ENCODE assay signal across 8 cellular contexts in the genomic region with DNA sequence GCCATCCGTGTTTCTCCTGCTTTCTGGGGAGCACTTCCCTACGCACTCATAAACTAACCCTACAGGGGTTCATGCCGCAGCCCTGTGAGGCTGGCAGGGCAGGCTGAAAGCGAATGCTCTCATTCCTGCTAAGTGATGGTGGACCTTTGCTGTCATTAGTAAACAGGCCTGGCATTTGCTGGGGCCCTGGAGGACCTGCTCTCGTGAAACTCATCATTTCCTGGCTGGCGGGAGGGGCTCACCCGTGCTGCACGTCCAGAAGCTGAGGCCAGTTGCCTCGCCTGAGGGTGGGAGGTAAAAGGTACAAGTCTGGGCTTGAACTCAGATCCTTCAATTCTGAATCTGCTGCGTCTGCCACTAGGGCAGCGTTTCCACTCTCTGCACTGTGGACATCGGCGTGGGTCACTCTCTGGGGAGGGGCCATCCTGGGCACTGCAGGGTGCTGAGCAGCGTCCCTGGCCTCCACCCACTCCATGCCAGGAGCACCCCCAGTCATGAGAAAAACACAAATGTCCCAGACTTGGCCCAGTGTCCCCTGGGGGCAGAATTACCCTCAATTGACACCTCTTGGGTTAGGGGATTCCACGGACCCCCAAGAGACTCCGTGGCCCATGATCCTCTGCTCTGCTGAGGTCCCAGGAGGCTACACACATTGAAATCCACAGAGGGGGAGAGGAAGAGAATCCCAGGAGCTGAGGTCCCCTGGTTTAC. TPM values are rescaled to one million over a fixed set of nuclear protein-coding genes. Genes with fewer than 3 reads are reported as not detected.
A peak's percentile ranks its signal among the peaks of the same experiment; 100 is the strongest.
DNase-seq lines count a peak whose midpoint lies in the region; ATAC-seq, FAIRE-seq and TF ChIP-seq lines count a peak whose summit lies in the region.

No MANE protein-coding gene starts in this region.

- H4K91ac ChIP-seq in H9 (ENCODE audit: insufficient read length, low read depth, low read length) (no peak overlapping the region), mesenchymal stem cell (ENCODE audit: low read length) (peak overlapping the region; percentile 95)

- H2AK5ac ChIP-seq in H9 (ENCODE audit: insufficient read length, low read length) (no peak overlapping the region), mesenchymal stem cell (ENCODE audit: low read length, severe bottlenecking) (peak overlapping the region; percentile 69)

- H3K4me2 ChIP-seq in H9 (ENCODE audit: insufficient read depth, insufficient read length, low read length) (no peak overlapping the region), mesenchymal stem cell (ENCODE audit: low read length, poor library complexity, severe bottlenecking) (no peak overlapping the region)

- H2BK12ac ChIP-seq in H9 (ENCODE audit: insufficient read length, low read depth, low read length) = no peak overlapping the region
- peak overlapping the region; percentile 41 to 76 for H2BK12ac ChIP-seq in mesenchymal stem cell (ENCODE audit: low read length in 2 of 2)

- no peaks in the 10 kb centered on the region for H4K20me1 ChIP-seq in H9 (ENCODE audit: control insufficient read depth, insufficient read depth, insufficient read length)

- H3K79me1 ChIP-seq in H9 (ENCODE audit: insufficient read depth, low read depth, low read length, poor library complexity, severe bottlenecking) (no peaks in the 10 kb centered on the region), mesenchymal stem cell (replicated peaks; ENCODE audit: low read length, poor library complexity, severe bottlenecking) (peaks cover 12% of the 10 kb centered on the region)

- no peak for FAIRE-seq in D721Med (lab: Jason Lieb, UNC)

- H2BK15ac ChIP-seq in H9 (ENCODE audit: low read depth, low read length) (no peak overlapping the region), mesenchymal stem cell (ENCODE audit: low read depth, poor library complexity, severe bottlenecking) (no peak overlapping the region)

- H3K18ac ChIP-seq in H9 (ENCODE audit: insufficient read length, low read depth, low read length) (no peak overlapping the region), mesenchymal stem cell (ENCODE audit: low read depth in 1 of 2, low read length in 2 of 2) (peak overlapping the region; percentile 87 to 89)

- H3K36me3 Mint-ChIP-seq in H9 (ENCODE audit: insufficient read depth in 1 of 3, low read depth in 3 of 3) = no peaks in the 10 kb centered on the region; a peak in 1 of 7 replicates
- H3K36me3 Mint-ChIP-seq in activated T-helper 17 cell treated with anti-CD3 and anti-CD28 coated beads, Interleukin-2, amount 50 U/mL, for 72 hours (ENCODE audit: low read depth) = peaks cover 92% of the 10 kb centered on the region

- H3K36me3 ChIP-seq in BE2C (no peaks in the 10 kb centered on the region), mesenchymal stem cell (ENCODE audit: control insufficient read depth in 1 of 2, insufficient read depth in 2 of 2, low read depth in 1 of 2, low read length in 2 of 2) (peaks cover 16 to 18% of the 10 kb centered on the region in 2 experiments)

- H3K4ac ChIP-seq in H9 (ENCODE audit: low read depth, low read length) = no peak overlapping the region; the same call in 1 of the 2 replicates
- peak overlapping the region; percentile 13 to 83 for H3K4ac ChIP-seq in mesenchymal stem cell (ENCODE audit: low read depth in 1 of 2, low read length in 2 of 2)

- ATAC-seq in activated T-helper 17 cell treated with anti-CD3 and anti-CD28 coated beads, Interleukin-2, amount 50 U/mL, for 72 hours (replicated peaks) = no peak
- no peak for ATAC-seq in HG02938 (IDR thresholded peaks at IDR 0.05; ENCODE audit: unreplicated experiment)
- ATAC-seq in HG02759 (IDR thresholded peaks at IDR 0.05; ENCODE audit: unreplicated experiment) = no peak

- no peak overlapping the region for H3K23ac ChIP-seq in H9 (ENCODE audit: insufficient read length, low read depth, low read length)
- peak overlapping the region in 1 of 2 experiments; percentile 63 for H3K23ac ChIP-seq in mesenchymal stem cell (ENCODE audit: low read length in 2 of 2)

- TF ChIP-seq CTCF in BE2C (IDR thresholded peaks at IDR 0.05; ENCODE audit: low read depth, low read length) (no peak), H9 (conservative IDR thresholded peaks at IDR 0.05) (no peak), D721Med (IDR thresholded peaks at IDR 0.05; ENCODE audit: insufficient read depth, missing control alignments) (no peak)

- H3K9me3 Mint-ChIP-seq in H9 = no peaks in the 10 kb centered on the region
- peaks cover 7% of the 10 kb centered on the region for H3K9me3 Mint-ChIP-seq in activated T-helper 17 cell treated with anti-CD3 and anti-CD28 coated beads, Interleukin-2, amount 50 U/mL, for 72 hours

- H3K4me3 ChIP-seq in BE2C (ENCODE audit: low read depth, low read length) (no peak overlapping the region), mesenchymal stem cell (ENCODE audit: insufficient read depth in 1 of 2, low read depth in 1 of 2, low read length in 2 of 2) (no peak overlapping the region)

- no peaks in the 10 kb centered on the region for H3K23me2 ChIP-seq in H9 (ENCODE audit: insufficient read length, low read depth, low read length, poor library complexity, severe bottlenecking)

- H4K8ac ChIP-seq in H9 (replicated peaks; ENCODE audit: insufficient read length, low read depth, low read length) (no peak overlapping the region), mesenchymal stem cell (ENCODE audit: low read length) (peak overlapping the region; percentile 89)

- H3K27ac ChIP-seq in H9 (ENCODE audit: insufficient read length, low read depth, low read length) (no peak overlapping the region), mesenchymal stem cell (ENCODE audit: low read length, poor library complexity, severe bottlenecking) (peak overlapping the region; percentile 66)

- H3K27ac Mint-ChIP-seq in H9 = peak overlapping the region; percentile 35 to 78 (median 57); a peak in 4 of 7 replicates
- H3K27ac Mint-ChIP-seq in activated T-helper 17 cell treated with anti-CD3 and anti-CD28 coated beads, Interleukin-2, amount 50 U/mL, for 72 hours = peak overlapping the region; percentile 100

- no peaks in the 10 kb centered on the region for H3K9me3 ChIP-seq in BE2C
- H3K9me3 ChIP-seq in H9 (ENCODE audit: control insufficient read depth, low read depth, low read length) = no peaks in the 10 kb centered on the region
- H3K9me3 ChIP-seq in mesenchymal stem cell (ENCODE audit: control insufficient read depth, low read length) = no peaks in the 10 kb centered on the region

- peaks cover 21 to 23% of the 10 kb centered on the region in 2 experiments for H3K4me1 Mint-ChIP-seq in H9
- H3K4me1 Mint-ChIP-seq in activated T-helper 17 cell treated with anti-CD3 and anti-CD28 coated beads, Interleukin-2, amount 50 U/mL, for 72 hours = peaks cover 38% of the 10 kb centered on the region

- H2BK120ac ChIP-seq in H9 (ENCODE audit: low read depth, low read length, poor library complexity, severe bottlenecking) (peak overlapping the region; percentile 41), mesenchymal stem cell (ENCODE audit: low read depth, low read length) (no peak overlapping the region)

- WGBS in H9 (ENCODE audit: extremely low coverage, insufficient read length, low lambda C conversion rate) = no CpG with 5 or more reads among the region's 16 CpGs
- 55% methylated on average over 16 of the region's 16 CpGs for WGBS in mesenchymal stem cell

- peak; percentile 54 for DNase-seq in BE2C
- no peak for DNase-seq in H9
- peak; percentile 77 for DNase-seq in mesenchymal stem cell
- DNase-seq in D721Med (ENCODE audit: insufficient read length, low spot score) = no peak
- DNase-seq in COLO829 (ENCODE audit: low spot score) = no peak

- H2AFZ ChIP-seq in H9 (ENCODE audit: low read length) (no peak overlapping the region), mesenchymal stem cell (ENCODE audit: low read depth, low read length) (no peak overlapping the region)

- no peak overlapping the region for H3K9ac ChIP-seq in H9 (ENCODE audit: extremely low read depth, insufficient read length, low read length)
- H3K9ac ChIP-seq in mesenchymal stem cell (ENCODE audit: low read length) = peak overlapping the region; percentile 49

- no peak overlapping the region for H2BK20ac ChIP-seq in H9 (ENCODE audit: low read depth, low read length, poor library complexity, severe bottlenecking)

- H2BK5ac ChIP-seq in H9 (ENCODE audit: insufficient read length, low read length) (no peak overlapping the region), mesenchymal stem cell (ENCODE audit: low read depth, low read length, poor library complexity, severe bottlenecking) (peak overlapping the region; percentile 76)

- H3K4me1 ChIP-seq in BE2C = peaks cover 16% of the 10 kb centered on the region
- H3K4me1 ChIP-seq in H9 (ENCODE audit: insufficient read depth, low read length) = no peaks in the 10 kb centered on the region
- peaks cover 45% of the 10 kb centered on the region for H3K4me1 ChIP-seq in mesenchymal stem cell (ENCODE audit: control insufficient read depth, insufficient read depth, low read depth, low read length)

- H3K79me2 ChIP-seq in H9 (ENCODE audit: insufficient read depth, low read length) = no peaks in the 10 kb centered on the region

- H3K56ac ChIP-seq in H9 (ENCODE audit: insufficient read length, low read depth, low read length) = no peak overlapping the region

- H3K27me3 ChIP-seq in BE2C (no peaks in the 10 kb centered on the region), H9 (ENCODE audit: insufficient read depth, low read length) (no peaks in the 10 kb centered on the region), mesenchymal stem cell (ENCODE audit: control insufficient read depth in 1 of 2, insufficient read depth in 1 of 2, low read length in 2 of 2) (no peaks in the 10 kb centered on the region)

- H3K4me3 Mint-ChIP-seq in H9 = no peak overlapping the region
- peak overlapping the region; percentile 97 for H3K4me3 Mint-ChIP-seq in activated T-helper 17 cell treated with anti-CD3 and anti-CD28 coated beads, Interleukin-2, amount 50 U/mL, for 72 hours

- H4K5ac ChIP-seq in H9 (ENCODE audit: insufficient read length, low read depth, low read length) = no peak overlapping the region

- no peaks in the 10 kb centered on the region; the same call in 1 of the 2 replicates for H3K27me3 Mint-ChIP-seq in H9 (ENCODE audit: low read depth)
- H3K27me3 Mint-ChIP-seq in activated T-helper 17 cell treated with anti-CD3 and anti-CD28 coated beads, Interleukin-2, amount 50 U/mL, for 72 hours = no peaks in the 10 kb centered on the region

- no peak overlapping the region for H3T11ph ChIP-seq in H9 (ENCODE audit: low read length)

- H3K14ac ChIP-seq in H9 (ENCODE audit: insufficient read depth, low read length) (0 out of 2 replicates have a peak overlapping the region, but pooled peaks have one; percentile 29), mesenchymal stem cell (ENCODE audit: low read length in 2 of 2) (no peak overlapping the region)

RNA-seq across cellular contexts. Expression of a gene that starts 7.0 kb away (rescaled TPM):
- 9.7 TPM for polyA plus RNA-seq in BE2C (2012; ENCODE audit: insufficient read depth, insufficient read length, low read depth)
- total RNA-seq in H9 (2021) = 11.5 and 13.3 TPM in 2 replicates
- total RNA-seq in activated T-helper 17 cell treated with anti-CD3 and anti-CD28 coated beads, Interleukin-2, amount 50 U/mL, for 72 hours = 100 to 1,000 TPM; 271 to 387 TPM
- polyA plus RNA-seq in mesenchymal stem cell (2013, experiment 1 of 2) = 48.9 TPM
- polyA plus RNA-seq in mesenchymal stem cell (2013, experiment 2 of 2) = 47.9 TPM

RNA-seq across cellular contexts. Expression of a gene that starts 7.6 kb away (rescaled TPM):
- polyA plus RNA-seq in BE2C (2012; ENCODE audit: insufficient read depth, insufficient read length, low read depth) = not detected
- 2.1 and 3.0 TPM in 2 replicates for total RNA-seq in H9 (2021)
- 100 to 1,000 TPM in 1 of 2 donors, 10 to 100 TPM in 1; 13.9 to 143 TPM for total RNA-seq in activated T-helper 17 cell treated with anti-CD3 and anti-CD28 coated beads, Interleukin-2, amount 50 U/mL, for 72 hours
- polyA plus RNA-seq in mesenchymal stem cell (2013, experiment 1 of 2) = 2.2 TPM
- 2.1 TPM for polyA plus RNA-seq in mesenchymal stem cell (2013, experiment 2 of 2)

RNA-seq across cellular contexts. Expression of a gene that starts 38.1 kb away (rescaled TPM):
- polyA plus RNA-seq in BE2C (2012; ENCODE audit: insufficient read depth, insufficient read length, low read depth) = 117 TPM
- 153 and 154 TPM in 2 replicates for total RNA-seq in H9 (2021)
- total RNA-seq in activated T-helper 17 cell treated with anti-CD3 and anti-CD28 coated beads, Interleukin-2, amount 50 U/mL, for 72 hours = 100 to 1,000 TPM; 280 to 525 TPM
- polyA plus RNA-seq in mesenchymal stem cell (2013, experiment 1 of 2) = 126 TPM
- polyA plus RNA-seq in mesenchymal stem cell (2013, experiment 2 of 2) = 128 TPM

Comparison
In these comparisons a context has a peak if more than half of its experiments do, and no peak if none do; other contexts are left out.
1. DNase-seq: peak in BE2C (single experiment) and mesenchymal stem cell (single experiment); none in H9 (single experiment), D721Med (single experiment) and COLO829 (single experiment).
2. RNA of a gene that starts 7.0 kb away (total RNA-seq): 271 to 387 TPM in activated T-helper 17 cell treated with anti-CD3 and anti-CD28 coated beads, Interleukin-2, amount 50 U/mL, for 72 hours; 11.5 to 13.3 TPM in H9; every median in the first group is over 10 times any median in the second.